In genomic region chr12:40735551-40736230, GRCh38 we compare ENCODE assay signal across 22 cellular contexts. TPM values are rescaled to one million over a fixed set of nuclear protein-coding genes. Genes with fewer than 3 reads are reported as not detected.
"Had no signal": no experiment of that assay in that cellular context is flagged by ENCODE, and none has a peak within 500 bp of the region (broad histone marks: within the 10 kb centered on the region; RNA-seq: fewer than 3 reads in every experiment).

No MANE protein-coding gene starts in this region.

- H3K9me3 ChIP-seq: breast epithelium, pancreas, prostate gland, tibial nerve had no signal

- H3K27me3 ChIP-seq: breast epithelium, foreskin keratinocyte, heart right ventricle, pancreas, spleen, tibial nerve had no signal

- H3K36me3 ChIP-seq: breast epithelium, heart right ventricle, pancreas, prostate gland, spleen, tibial nerve, WERI-Rb-1 had no signal

- ATAC-seq: activated naive CD4-positive, alpha-beta T cell treated with anti-CD3 and anti-CD28 coated beads, Interleukin-2, amount 50 U/mL, for 72 hours; activated T-cell treated with anti-CD3 and anti-CD28 coated beads, Interleukin-2, amount 50 U/mL, for 4 hours; esophagus mucosa; foreskin keratinocyte; heart right ventricle; naive thymus-derived CD4-positive, alpha-beta T cell; pancreas had no signal

- DNase-seq: activated CD4-positive, alpha-beta memory T cell treated with anti-CD3 and anti-CD28 coated beads for 36 hours; activated CD4-positive, alpha-beta T cell treated with anti-CD3 and anti-CD28 coated beads, Interleukin-2, amount 10 ng/mL, durations not matched to agents 24 days and 14 days; activated CD4-positive, CD25-positive, alpha-beta regulatory T cell treated with anti-CD3 and anti-CD28 coated beads, Interleukin-2, amount 50 U/mL, for 72 hours; activated naive CD4-positive, alpha-beta T cell; activated T-cell treated with anti-CD3 and anti-CD28 coated beads, Interleukin-2, amount 50 U/mL, for 4 hours; central memory CD4-positive, alpha-beta T cell; endodermal cell; foreskin keratinocyte; heart right ventricle; naive thymus-derived CD4-positive, alpha-beta T cell; nucleus accumbens; pancreas; spleen; stimulated activated CD4-positive, alpha-beta T cell treated with anti-CD3 and anti-CD28 coated beads, Interleukin-2, amount 100 ng/mL, for 48 hours; stimulated activated naive CD4-positive, alpha-beta T cell treated with Interleukin-2 at 50 U/mL for 16 hours; T1000; WERI-Rb-1 had no signal

- H3K4me3 ChIP-seq: breast epithelium, heart right ventricle, pancreas, prostate gland, spleen, tibial nerve had no signal

- H3K4me1 ChIP-seq: breast epithelium, foreskin keratinocyte, heart right ventricle, pancreas, prostate gland, spleen had no signal

- H3K27ac ChIP-seq: breast epithelium, foreskin keratinocyte, heart right ventricle, pancreas, prostate gland, spleen, tibial nerve, WERI-Rb-1 had no signal

RNA-seq across cellular contexts. Expression of gene CNTN1, which starts 43.5 kb away (rescaled TPM):
- total RNA-seq: activated CD4-positive, alpha-beta memory T cell treated with anti-CD3 and anti-CD28 coated beads for 36 hours; activated CD4-positive, alpha-beta T cell treated with anti-CD3 and anti-CD28 coated beads, Interleukin-2, amount 10 ng/mL, durations not matched to agents 24 days and 14 days; activated naive CD4-positive, alpha-beta T cell treated with anti-CD3 and anti-CD28 coated beads, Interleukin-2, amount 50 U/mL, for 72 hours; activated T-cell treated with anti-CD3 and anti-CD28 coated beads, Interleukin-2, amount 50 U/mL, for 4 hours; naive thymus-derived CD4-positive, alpha-beta T cell had no signal
- polyA plus RNA-seq: naive thymus-derived CD4-positive, alpha-beta T cell had no signal
